12 cellular contexts compared by ENCODE assay signal in the genomic region with DNA sequence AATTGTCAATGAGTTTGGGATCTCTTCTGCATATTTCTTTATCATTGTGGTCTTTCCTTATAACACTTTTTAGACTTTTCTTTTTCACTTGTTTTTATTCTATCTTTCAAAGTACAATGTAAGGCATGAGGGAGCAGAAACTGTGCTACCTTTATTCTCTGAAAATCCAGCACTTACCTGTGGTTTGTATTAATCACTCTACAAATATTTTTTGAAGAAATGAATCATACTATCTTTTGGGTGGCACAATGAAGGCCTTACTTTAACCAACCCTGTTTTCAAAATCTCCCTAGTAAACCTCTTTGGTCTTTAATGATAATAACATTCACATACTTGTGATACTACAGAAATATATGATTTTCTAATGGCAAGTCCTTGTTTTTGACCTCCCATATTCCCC. TPM values are rescaled to one million over a fixed set of nuclear protein-coding genes. Genes with fewer than 3 reads are reported as not detected.
"Had no signal": no experiment of that assay in that cellular context is flagged by ENCODE, and none has a peak within 500 bp of the region (broad histone marks: within the 10 kb centered on the region; RNA-seq: fewer than 3 reads in every experiment).

No MANE protein-coding gene starts in this region.

RNA-seq across cellular contexts. Expression of a gene that starts 2.9 kb away (rescaled TPM):
- total RNA-seq: chondrocyte; dermis blood vessel endothelial cell; esophagus muscularis mucosa; fibroblast of lung; heart right ventricle; lung microvascular endothelial cell; naive thymus-derived CD4-positive, alpha-beta T cell; osteoblast; right atrium auricular region; skeletal muscle tissue; thoracic aorta; tibial nerve had no signal
- polyA plus RNA-seq: fibroblast of lung; heart right ventricle; naive thymus-derived CD4-positive, alpha-beta T cell had no signal
